In the genomic region with DNA sequence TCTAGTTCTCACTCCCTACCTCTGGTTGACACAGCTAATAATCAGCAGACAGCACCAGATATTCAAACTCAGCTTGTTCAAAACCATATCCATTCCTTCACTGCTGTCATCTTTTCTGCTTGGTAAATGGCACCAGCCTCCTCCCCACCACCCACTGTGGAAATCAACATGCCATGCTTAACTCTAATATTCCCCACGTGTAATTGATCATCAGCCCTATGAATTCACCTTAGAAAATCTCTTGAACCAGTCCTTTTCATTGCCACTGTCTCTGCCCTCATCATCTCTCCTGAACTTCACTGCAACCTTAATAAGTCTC, we compare ENCODE assay signal across 21 cellular contexts.
DNase-seq lines count a peak whose midpoint lies in the region; ATAC-seq and TF ChIP-seq lines count a peak whose summit lies in the region.
"Had no signal": no experiment of that assay in that cellular context is flagged by ENCODE, and none has a peak within 500 bp of the region (broad histone marks: within the 10 kb centered on the region; RNA-seq: fewer than 3 reads in every experiment).

No MANE protein-coding gene starts in this region.

- H3K27ac ChIP-seq in H9 (ENCODE audit: insufficient read length, low read depth, low read length) (no peak overlapping the region), caudate nucleus (ENCODE audit: low read depth, low read length) (peak overlapping the region; percentile 78), mesendoderm (ENCODE audit: low read depth, low read length) (no peak overlapping the region), OCI-LY7 (ENCODE audit: low read depth, low read length, poor library complexity, severe bottlenecking) (no peak overlapping the region), heart left ventricle (no peak overlapping the region)
- H3K27ac ChIP-seq: C4-2B, GM23248, Peyer's patch had no signal

- H2BK15ac ChIP-seq in H9 (ENCODE audit: low read depth, low read length) (no peak overlapping the region), mesendoderm (replicated peaks; ENCODE audit: low read depth) (no peak overlapping the region)

- no peak overlapping the region for H2BK120ac ChIP-seq in H9 (ENCODE audit: low read depth, low read length, poor library complexity, severe bottlenecking)
- no peak overlapping the region for H2BK120ac ChIP-seq in mesendoderm (ENCODE audit: low read depth, low read length)

- no peak for TF ChIP-seq POLR2A in heart left ventricle (IDR thresholded peaks at IDR 0.05)

- no TSS peak for BruUV-seq in OCI-LY7 (replicated peaks; lab: Mats Ljungman, UMichigan)

- intact Hi-C loops in OCI-LY7 (cut with micrococcal nuclease; ENCODE audit: unreplicated experiment) (no loop called here), heart left ventricle (cut with DNase I) (no loop called here)

- H2BK5ac ChIP-seq in H9 (ENCODE audit: insufficient read length, low read length) (no peak overlapping the region), mesendoderm (ENCODE audit: low read length) (peak overlapping the region; percentile 9)

- H3K36me3 ChIP-seq in mesendoderm (ENCODE audit: control insufficient read depth, insufficient read depth, low read length) (no peaks in the 10 kb centered on the region), OCI-LY7 (ENCODE audit: insufficient read depth, low read length) (peaks cover 34% of the 10 kb centered on the region), heart left ventricle (peaks cover 0 to 41% (median 10%) of the 10 kb centered on the region in 9 donors)

- H2AFZ ChIP-seq in H9 (ENCODE audit: low read length) = no peak overlapping the region
- H2AFZ ChIP-seq in OCI-LY7 (ENCODE audit: low read length) = no peak overlapping the region
- H2AFZ ChIP-seq: GM23248 had no signal

- no peak overlapping the region for H3K4me2 ChIP-seq in H9 (ENCODE audit: insufficient read depth, insufficient read length, low read length)
- no peak overlapping the region for H3K4me2 ChIP-seq in mesendoderm (ENCODE audit: low read length)
- no peak overlapping the region for H3K4me2 ChIP-seq in OCI-LY7 (ENCODE audit: low read length)

- H3K27ac Mint-ChIP-seq in H9 = peak overlapping the region in 2 of 3 experiments; percentile 1 to 2; a peak in 2 of 7 replicates
- peak overlapping the region; percentile 99 for H3K27ac Mint-ChIP-seq in stimulated activated memory B cell treated with anti-CD40 and anti-IgM and Interleukin-4, amounts not matched to agents 10 μg/mL and 1 μg/mL and 100 μg/mL, for 72 hours

- H3K4me1 ChIP-seq in H9 (ENCODE audit: insufficient read depth, low read length) (peaks cover 4% of the 10 kb centered on the region; the same call in 1 of the 2 replicates), mesendoderm (ENCODE audit: control insufficient read depth, low read depth, low read length) (peaks cover 7% of the 10 kb centered on the region), OCI-LY7 (ENCODE audit: insufficient read depth, low read length, poor library complexity, severe bottlenecking) (peaks cover 37% of the 10 kb centered on the region), heart left ventricle (peaks cover 0 to 16% (median 4%) of the 10 kb centered on the region in 12 donors)

- H3K23me2 ChIP-seq in H9 (ENCODE audit: insufficient read length, low read depth, low read length, poor library complexity, severe bottlenecking) = no peaks in the 10 kb centered on the region

- no peak overlapping the region for H3T11ph ChIP-seq in H9 (ENCODE audit: low read length)

- H3K9me2 ChIP-seq in OCI-LY7 (ENCODE audit: insufficient read depth, low read length) = no peaks in the 10 kb centered on the region

- no peaks in the 10 kb centered on the region for H3K27me3 ChIP-seq in H9 (ENCODE audit: insufficient read depth, low read length)
- no peaks in the 10 kb centered on the region for H3K27me3 ChIP-seq in mesendoderm (ENCODE audit: insufficient read depth, low read length, poor library complexity)
- no peaks in the 10 kb centered on the region for H3K27me3 ChIP-seq in heart left ventricle
- H3K27me3 ChIP-seq: Peyer's patch had no signal

- H3K9me3 ChIP-seq in H9 (ENCODE audit: control insufficient read depth, low read depth, low read length) (no peaks in the 10 kb centered on the region), OCI-LY7 (ENCODE audit: low read length) (no peaks in the 10 kb centered on the region), heart left ventricle (no peaks in the 10 kb centered on the region)
- H3K9me3 ChIP-seq: HAP-1, Peyer's patch had no signal

- H3K56ac ChIP-seq in H9 (ENCODE audit: insufficient read length, low read depth, low read length) (no peak overlapping the region), mesendoderm (ENCODE audit: low read length) (no peak overlapping the region)

- H3K4me3 ChIP-seq in mesendoderm (ENCODE audit: low read length) (no peak overlapping the region), OCI-LY7 (ENCODE audit: low read depth, low read length, poor library complexity, severe bottlenecking) (no peak overlapping the region), heart left ventricle (no peak overlapping the region)
- H3K4me3 ChIP-seq: GM23248, HAP-1, Peyer's patch had no signal

- TF ChIP-seq CTCF in H9 (conservative IDR thresholded peaks at IDR 0.05) = no peak
- TF ChIP-seq CTCF in OCI-LY7 (conservative IDR thresholded peaks at IDR 0.05; ENCODE audit: low read length) = no peak
- TF ChIP-seq CTCF in heart left ventricle (IDR thresholded peaks at IDR 0.05) = no peak

- H4K20me1 ChIP-seq in H9 (ENCODE audit: control insufficient read depth, insufficient read depth, insufficient read length) = no peaks in the 10 kb centered on the region
- no peaks in the 10 kb centered on the region for H4K20me1 ChIP-seq in OCI-LY7 (ENCODE audit: insufficient read depth, low read length)

- H3K9me3 Mint-ChIP-seq in H9 = no peaks in the 10 kb centered on the region
- H3K9me3 Mint-ChIP-seq in stimulated activated memory B cell treated with anti-CD40 and anti-IgM and Interleukin-4, amounts not matched to agents 10 μg/mL and 1 μg/mL and 100 μg/mL, for 72 hours = no peaks in the 10 kb centered on the region
- H3K9me3 Mint-ChIP-seq: CD8-positive, alpha-beta memory T cell had no signal

- H4K8ac ChIP-seq in H9 (replicated peaks; ENCODE audit: insufficient read length, low read depth, low read length) (no peak overlapping the region), mesendoderm (ENCODE audit: low read depth, low read length) (no peak overlapping the region)

- H3K18ac ChIP-seq in H9 (ENCODE audit: insufficient read length, low read depth, low read length) = no peak overlapping the region
- no peak overlapping the region for H3K18ac ChIP-seq in mesendoderm (ENCODE audit: low read length)

- peaks cover 12 to 15% of the 10 kb centered on the region in 2 experiments for H3K4me1 Mint-ChIP-seq in H9
- H3K4me1 Mint-ChIP-seq in stimulated activated memory B cell treated with anti-CD40 and anti-IgM and Interleukin-4, amounts not matched to agents 10 μg/mL and 1 μg/mL and 100 μg/mL, for 72 hours = peaks cover 68% of the 10 kb centered on the region

- peaks cover 6 to 13% (median 8%) of the 10 kb centered on the region in 3 experiments; a peak in 5 of 7 replicates for H3K36me3 Mint-ChIP-seq in H9 (ENCODE audit: insufficient read depth in 1 of 3, low read depth in 3 of 3)
- peaks cover 63% of the 10 kb centered on the region for H3K36me3 Mint-ChIP-seq in stimulated activated memory B cell treated with anti-CD40 and anti-IgM and Interleukin-4, amounts not matched to agents 10 μg/mL and 1 μg/mL and 100 μg/mL, for 72 hours

- H3K27me3 Mint-ChIP-seq in H9 (ENCODE audit: low read depth) = no peaks in the 10 kb centered on the region
- H3K27me3 Mint-ChIP-seq in stimulated activated memory B cell treated with anti-CD40 and anti-IgM and Interleukin-4, amounts not matched to agents 10 μg/mL and 1 μg/mL and 100 μg/mL, for 72 hours = no peaks in the 10 kb centered on the region
- H3K27me3 Mint-ChIP-seq: CD8-positive, alpha-beta memory T cell had no signal

- no peak for DNase-seq in H9
- DNase-seq in caudate nucleus (lab: John Stamatoyannopoulos, UW) = peak in 13 of 61 donors; percentile 9 to 54 (median 23)
- DNase-seq in mesendoderm = no peak
- no peak for DNase-seq in OCI-LY7 (ENCODE audit: low spot score)
- no peak for DNase-seq in heart left ventricle
- no peak for DNase-seq in SW 1271 (lab: John Stamatoyannopoulos, UW)
- DNase-seq: AML-193; Calu3; CD8-positive, alpha-beta memory T cell; DMS153; GM23248; NCI-H1105 treated with DMSO at 0.1 percent for 48 hours; NCI-H2029 treated with DMSO at 0.1 percent for 48 hours; NCI-H226; NCI-H510A treated with DMSO at 0.1 percent for 48 hours; NCI-H774; Peyer's patch had no signal

- H4K5ac ChIP-seq in H9 (ENCODE audit: insufficient read length, low read depth, low read length) (no peak overlapping the region), mesendoderm (ENCODE audit: low read length) (no peak overlapping the region)

- H2AK5ac ChIP-seq in H9 (ENCODE audit: insufficient read length, low read length) (no peak overlapping the region), mesendoderm (ENCODE audit: low read length) (no peak overlapping the region)

- H3K9ac ChIP-seq in H9 (ENCODE audit: extremely low read depth, insufficient read length, low read length) (no peak overlapping the region), mesendoderm (ENCODE audit: low read length) (no peak overlapping the region)
- H3K9ac ChIP-seq: GM23248 had no signal

- H3K4me3 Mint-ChIP-seq in H9 = no peak overlapping the region
- no peak overlapping the region for H3K4me3 Mint-ChIP-seq in stimulated activated memory B cell treated with anti-CD40 and anti-IgM and Interleukin-4, amounts not matched to agents 10 μg/mL and 1 μg/mL and 100 μg/mL, for 72 hours
- H3K4me3 Mint-ChIP-seq: CD8-positive, alpha-beta memory T cell had no signal

- no peak for ATAC-seq in stimulated activated memory B cell treated with anti-CD40 and anti-IgM and Interleukin-4, amounts not matched to agents 10 μg/mL and 1 μg/mL and 100 μg/mL, for 72 hours
- ATAC-seq in GM18498 (IDR thresholded peaks at IDR 0.05; ENCODE audit: unreplicated experiment) (no peak), heart left ventricle (no peak)

- no CpG with 5 or more reads among the region's 1 CpG for WGBS in H9 (ENCODE audit: extremely low coverage, insufficient read length, low lambda C conversion rate)
- no CpG with 5 or more reads among the region's 1 CpG for WGBS in mesendoderm (ENCODE audit: extremely low coverage, insufficient coverage, low lambda C conversion rate)
- WGBS in heart left ventricle, 4 donors = 84 to 95% (median 89%) methylated on average over 1 of the region's 1 CpG

- H3K79me1 ChIP-seq in H9 (ENCODE audit: insufficient read depth, low read depth, low read length, poor library complexity, severe bottlenecking) = no peaks in the 10 kb centered on the region
- no peaks in the 10 kb centered on the region for H3K79me1 ChIP-seq in mesendoderm (ENCODE audit: low read length)

- H3K79me2 ChIP-seq in H9 (ENCODE audit: insufficient read depth, low read length) (no peaks in the 10 kb centered on the region), mesendoderm (ENCODE audit: control insufficient read depth, insufficient read depth, low read length) (no peaks in the 10 kb centered on the region), OCI-LY7 (ENCODE audit: insufficient read depth, low read depth, low read length) (no peaks in the 10 kb centered on the region)

- no peak overlapping the region for H2BK20ac ChIP-seq in H9 (ENCODE audit: low read depth, low read length, poor library complexity, severe bottlenecking)

- H4K91ac ChIP-seq in H9 (ENCODE audit: insufficient read length, low read depth, low read length) = no peak overlapping the region

- H3K23ac ChIP-seq in H9 (ENCODE audit: insufficient read length, low read depth, low read length) (no peak overlapping the region), mesendoderm (ENCODE audit: low read length) (no peak overlapping the region)

- POLR2A ChIA-PET in OCI-LY7 (lab: Charles Lee) = no interaction called here

- H3K14ac ChIP-seq in H9 (ENCODE audit: insufficient read depth, low read length) = no peak overlapping the region

- no peak overlapping the region for H2BK12ac ChIP-seq in H9 (ENCODE audit: insufficient read length, low read depth, low read length)

- CTCF ChIA-PET in OCI-LY7 (lab: Charles Lee; ENCODE audit: unreplicated experiment) = no interaction called here

- H3K4ac ChIP-seq in H9 (ENCODE audit: low read depth, low read length) = no peak overlapping the region
- H3K4ac ChIP-seq in mesendoderm (ENCODE audit: low read depth, low read length) = no peak overlapping the region
